1 cellular context compared by ENCODE assay signal in genomic region chr6:15837205-15837604, GRCh38.
TF ChIP-seq lines count a peak whose summit lies in the region.

No MANE protein-coding gene starts in this region.

TF ChIP-seq in HepG2, 621 proteins besides CTCF, POLR2A, EP300 and RAD21 (continued from another document):
- TF ChIP-seq STAG1 (CRISPR knock-in tag; IDR thresholded peaks at IDR 0.05): no peak
